Comparison of ENCODE assay signal across 8 cellular contexts in genomic region chr4:76504613-76505465, GRCh38.
DNase-seq lines count a peak whose midpoint lies in the region; ATAC-seq and TF ChIP-seq lines count a peak whose summit lies in the region.

No MANE protein-coding gene starts in this region.

- in situ Hi-C loops in brain microvascular endothelial cell (cut with HindIII; ENCODE audit: low pct_ligation_motif_present, low sequenced_read_pairs) = no loop called here

- no peak overlapping the region for H3K27ac ChIP-seq in brain microvascular endothelial cell

- H3K4me3 ChIP-seq in brain microvascular endothelial cell (ENCODE audit: low read depth, low read length) = no peak overlapping the region

- TF ChIP-seq CTCF in AG09319 (IDR thresholded peaks at IDR 0.05; ENCODE audit: low read depth, low read length) = peak; percentile 61
- peak; percentile 51 for TF ChIP-seq CTCF in GM12873 (IDR thresholded peaks at IDR 0.05; ENCODE audit: insufficient read depth, low read depth, low read length, missing control alignments)
- TF ChIP-seq CTCF in brain microvascular endothelial cell (IDR thresholded peaks at IDR 0.05; ENCODE audit: low read depth, low read length, missing control alignments) = peak; percentile 52

- ATAC-seq in left lobe of liver (peak; percentile 86), GM19463 (IDR thresholded peaks at IDR 0.05; ENCODE audit: unreplicated experiment) (no peak)

- H3K27me3 ChIP-seq in brain microvascular endothelial cell (replicated peaks) = no peaks in the 10 kb centered on the region

- H3K36me3 ChIP-seq in brain microvascular endothelial cell (replicated peaks) = no peaks in the 10 kb centered on the region

- peak; percentile 10 for DNase-seq in AG09319 (ENCODE audit: extremely low read depth, low read depth)
- peak; percentile 9 for DNase-seq in NCI-H2171 treated with DMSO at 0.1 percent for 48 hours (lab: John Stamatoyannopoulos, UW)
- DNase-seq in brain microvascular endothelial cell = peak; percentile 39
- DNase-seq in left lobe of liver (ENCODE audit: low spot score) = no peak
- DNase-seq in NK-92 treated with Interleukin-12 subunit alpha and Interleukin-12 subunit beta, amount 100 ng/mL, for 24 hours (lab: John Stamatoyannopoulos, UW) = no peak
- DNase-seq in GF-D8 (lab: John Stamatoyannopoulos, UW) = no peak

Comparison
In these comparisons a context has a peak if more than half of its experiments do, and no peak if none do; other contexts are left out.
1. DNase-seq: peak in AG09319 (single experiment), NCI-H2171 treated with DMSO at 0.1 percent for 48 hours (single experiment) and brain microvascular endothelial cell (single experiment); none in left lobe of liver (single experiment), NK-92 treated with Interleukin-12 subunit alpha and Interleukin-12 subunit beta, amount 100 ng/mL, for 24 hours (single experiment) and GF-D8 (single experiment).
2. Peak in every context shown above with its lines, with median percentiles within 50 percentile points of each other: CTCF ChIP-seq.